ENCODE assay signal across 11 cellular contexts in genomic region chr11:128516886-128517285, GRCh38.
DNase-seq lines count a peak whose midpoint lies in the region; ATAC-seq and TF ChIP-seq lines count a peak whose summit lies in the region.
"Had no signal": no experiment of that assay in that cellular context is flagged by ENCODE, and none has a peak within 500 bp of the region (broad histone marks: within the 10 kb centered on the region; RNA-seq: fewer than 3 reads in every experiment).

No MANE protein-coding gene starts in this region.

- TF ChIP-seq CTCF in KMS-11 (conservative IDR thresholded peaks at IDR 0.05; ENCODE audit: low read depth, low read length) (no peak), choroid plexus epithelial cell (conservative IDR thresholded peaks at IDR 0.05; ENCODE audit: low read depth, low read length) (no peak)

- H3K9me3 Mint-ChIP-seq in CD4-positive, alpha-beta memory T cell = peaks cover 0 to 5% (median 0%) of the 10 kb centered on the region in 8 donors

- H3K4me2 ChIP-seq in KMS-11 = peak overlapping the region; percentile 96; the same call in 1 of the 2 replicates

- no peak overlapping the region for H3K9ac ChIP-seq in KMS-11
- H3K9ac ChIP-seq in rectal smooth muscle tissue (ENCODE audit: low read length) = no peak overlapping the region

- H3K79me2 ChIP-seq in KMS-11 (ENCODE audit: insufficient read depth, low read depth) = peaks cover 100% of the 10 kb centered on the region

- H4K20me1 ChIP-seq in KMS-11 (ENCODE audit: insufficient read depth) = no peaks in the 10 kb centered on the region; the same call in 1 of the 2 replicates

- POLR2A ChIA-PET in CD4-positive, alpha-beta memory T cell (lab: Charles Lee; ENCODE audit: partially characterized antibody) = interaction anchor here (0.7 to 34.5 kb wide), 25 partner anchors 1 to 314 kb away, joined by 3 to 1488 read pairs (median 8); partner anchors contain the start of gene FLI1

- peaks cover 58% of the 10 kb centered on the region for H3K36me3 ChIP-seq in CD4-positive, alpha-beta memory T cell (ENCODE audit: insufficient read depth, low read length)
- H3K36me3 ChIP-seq in KMS-11 (ENCODE audit: insufficient read depth) = no peaks in the 10 kb centered on the region
- peaks cover 7% of the 10 kb centered on the region for H3K36me3 ChIP-seq in rectal smooth muscle tissue (ENCODE audit: control insufficient read depth, insufficient read depth, low read length)

- H3K4me1 Mint-ChIP-seq in CD4-positive, alpha-beta memory T cell = peaks cover 25 to 66% (median 42%) of the 10 kb centered on the region in 4 donors

- H3K9me3 ChIP-seq in CD4-positive, alpha-beta memory T cell (ENCODE audit: control insufficient read depth in 1 of 2, low read length in 2 of 2) = no peaks in the 10 kb centered on the region

- no peaks in the 10 kb centered on the region for H3K27me3 ChIP-seq in CD4-positive, alpha-beta memory T cell (ENCODE audit: insufficient read depth, low read length)
- H3K27me3 ChIP-seq in KMS-11 (ENCODE audit: insufficient read depth, low read depth) = no peaks in the 10 kb centered on the region
- no peaks in the 10 kb centered on the region for H3K27me3 ChIP-seq in rectal smooth muscle tissue (ENCODE audit: control insufficient read depth, insufficient read depth, low read length)

- peaks cover 96 to 99% of the 10 kb centered on the region in 2 donors for H3K36me3 Mint-ChIP-seq in CD4-positive, alpha-beta memory T cell

- peak overlapping the region; percentile 48 to 92 for H3K4me3 ChIP-seq in CD4-positive, alpha-beta memory T cell (ENCODE audit: low read length in 2 of 2)
- H3K4me3 ChIP-seq in KMS-11 (IDR thresholded peaks at IDR 0.05; ENCODE audit: insufficient read depth, low read depth, low read length) (no peak overlapping the region), choroid plexus epithelial cell (ENCODE audit: low read depth, low read length) (peak overlapping the region; percentile 2), rectal smooth muscle tissue (ENCODE audit: low read length) (peak overlapping the region; percentile 49)

- no peaks in the 10 kb centered on the region for H3K27me3 Mint-ChIP-seq in CD4-positive, alpha-beta memory T cell

- peaks cover 31% of the 10 kb centered on the region for H3K4me1 ChIP-seq in CD4-positive, alpha-beta memory T cell (ENCODE audit: insufficient read depth, low read length)
- H3K4me1 ChIP-seq in KMS-11 (ENCODE audit: low read depth, poor library complexity, severe bottlenecking) = peaks cover 66% of the 10 kb centered on the region
- H3K4me1 ChIP-seq in rectal smooth muscle tissue (ENCODE audit: control insufficient read depth, insufficient read depth, low read length) = peaks cover 6% of the 10 kb centered on the region

- peak overlapping the region; percentile 92 to 100 (median 97) for H3K4me3 Mint-ChIP-seq in CD4-positive, alpha-beta memory T cell

- peak overlapping the region; percentile 89 for H3K27ac ChIP-seq in CD4-positive, alpha-beta memory T cell (ENCODE audit: low read depth, low read length)
- H3K27ac ChIP-seq in KMS-11 = no peak overlapping the region
- H3K27ac ChIP-seq in rectal smooth muscle tissue (ENCODE audit: low read depth, low read length) = no peak overlapping the region

- peak overlapping the region; percentile 89 to 99 (median 97) for H3K27ac Mint-ChIP-seq in CD4-positive, alpha-beta memory T cell

- intact Hi-C loops in CD4-positive, alpha-beta memory T cell (cut with micrococcal nuclease) = loop anchor here (2.0 to 10.0 kb wide), 3 partner anchors 40 to 240 kb away; no protein-coding TSS in a partner anchor

- no peak for ATAC-seq in HG02884 (IDR thresholded peaks at IDR 0.05; ENCODE audit: unreplicated experiment)

- peak in 1 of 5 donors; percentile 0 for DNase-seq in CD4-positive, alpha-beta memory T cell
- DNase-seq in choroid plexus epithelial cell (ENCODE audit: low read depth) (no peak), inferior parietal cortex (ENCODE audit: extremely low spot score) (no peak), NCI-H187 treated with DMSO at 0.1 percent for 48 hours (lab: John Stamatoyannopoulos, UW) (no peak)
- no peak for DNase-seq in effector CD4-positive, alpha-beta T cell
- DNase-seq: activated CD4-positive, alpha-beta T cell treated with anti-CD3 and anti-CD28 coated beads for 1 hour; islet precursor cell; NCI-H226 had no signal

- CTCF ChIA-PET in CD4-positive, alpha-beta memory T cell (lab: Charles Lee; ENCODE audit: partially characterized antibody) = interaction anchor here (0.8 to 7.9 kb wide), 15 partner anchors 8 to 226 kb away, joined by 3 to 105 read pairs (median 19); no protein-coding TSS in a partner anchor

- no peak overlapping the region for H2AFZ ChIP-seq in KMS-11 (ENCODE audit: low read depth)
